In the genomic region with DNA sequence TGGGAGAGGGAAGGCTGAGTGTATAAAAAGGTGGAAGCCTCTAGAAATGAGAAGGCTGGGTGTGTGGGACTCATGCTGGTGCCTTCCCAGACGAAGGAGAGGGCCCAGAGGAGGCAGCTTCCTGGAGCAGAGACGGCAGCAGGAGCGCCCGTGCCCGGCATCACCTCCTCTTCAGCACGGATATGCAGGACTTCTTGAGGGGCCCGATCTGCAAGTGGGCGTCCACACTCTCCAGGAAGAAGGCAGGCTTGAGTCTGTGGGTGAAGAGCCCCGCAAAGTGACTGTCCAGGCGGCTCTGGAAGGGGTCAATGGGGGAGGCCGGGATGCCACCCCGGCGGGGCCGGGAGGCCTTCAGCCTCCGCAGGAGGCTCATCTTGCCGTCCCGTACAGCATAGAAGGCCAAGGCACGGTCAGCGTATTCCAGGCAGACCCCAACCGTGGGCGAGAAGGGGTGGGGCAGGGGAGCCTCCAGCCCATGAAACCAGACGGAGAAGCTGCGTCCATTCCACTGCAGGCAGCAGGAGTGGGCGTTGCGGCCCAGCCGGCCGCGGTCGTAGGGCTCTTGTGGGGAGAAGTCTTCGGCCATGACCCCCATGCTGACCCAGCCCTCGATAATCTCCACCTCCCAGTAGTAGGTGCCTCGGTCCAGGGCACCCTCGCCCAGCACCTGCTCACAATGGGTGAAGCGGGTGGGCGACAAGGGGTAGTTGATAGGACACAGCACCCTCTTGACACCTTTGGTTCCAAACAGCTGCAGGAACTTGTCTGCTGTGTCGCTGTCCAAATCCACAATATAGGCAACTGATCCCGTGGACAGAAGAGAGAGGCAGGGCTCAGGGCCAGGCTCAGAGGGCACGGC, we compare ENCODE assay signal across 14 cellular contexts. TPM values are rescaled to one million over a fixed set of nuclear protein-coding genes. Genes with fewer than 3 reads are reported as not detected.
DNase-seq lines count a peak whose midpoint lies in the region; ATAC-seq and TF ChIP-seq lines count a peak whose summit lies in the region.
"Had no signal": no experiment of that assay in that cellular context is flagged by ENCODE, and none has a peak within 500 bp of the region (broad histone marks: within the 10 kb centered on the region; RNA-seq: fewer than 3 reads in every experiment).

No MANE protein-coding gene starts in this region.

- CTCF ChIA-PET in HEK293 (lab: Yijun Ruan, JAX) = interaction anchor here (0.5 to 7.6 kb wide), 3 partner anchors 13 to 87 kb away, joined by 4 to 84 read pairs (median 5); no protein-coding TSS in a partner anchor

- H3K4me1 Mint-ChIP-seq in chondrocyte (ENCODE audit: low read depth) (peaks cover 69% of the 10 kb centered on the region), osteocyte (ENCODE audit: unreplicated experiment) (peaks cover 73% of the 10 kb centered on the region)

- H3K36me3 ChIP-seq in HEK293 (ENCODE audit: control insufficient read depth in 2 of 2, insufficient read depth in 1 of 2, low read length in 2 of 2) = peaks cover 0 to 4% of the 10 kb centered on the region in 2 experiments; a peak in 1 of 3 replicates
- H3K36me3 ChIP-seq: neutrophil had no signal

- POLR2A ChIA-PET in HEK293 (lab: Yijun Ruan, JAX) = interaction anchor here (1.0 to 5.1 kb wide), 2 partner anchors 19 to 94 kb away, joined by 3 to 34 read pairs; a partner anchor contains a TSS

- no peaks in the 10 kb centered on the region for H3K9me3 Mint-ChIP-seq in chondrocyte (ENCODE audit: low read depth)
- no peaks in the 10 kb centered on the region for H3K9me3 Mint-ChIP-seq in osteocyte (ENCODE audit: unreplicated experiment)

- H3K27ac Mint-ChIP-seq in chondrocyte (ENCODE audit: unreplicated experiment) (peak overlapping the region; percentile 99), osteocyte (ENCODE audit: unreplicated experiment) (peak overlapping the region; percentile 99)

- H3K27me3 Mint-ChIP-seq in chondrocyte (ENCODE audit: low read depth) (no peaks in the 10 kb centered on the region), osteocyte (ENCODE audit: unreplicated experiment) (no peaks in the 10 kb centered on the region)

- no peak for DNase-seq in chondrocyte (ENCODE audit: low spot score)
- DNase-seq in osteocyte (ENCODE audit: extremely low spot score, unreplicated experiment) = no peak
- DNase-seq in HuH-7 (ENCODE audit: low spot score) = no peak
- DNase-seq in SHP77 (lab: John Stamatoyannopoulos, UW) = no peak
- no peak for DNase-seq in SK-N-DZ (ENCODE audit: low spot score)
- DNase-seq: effector CD8-positive, alpha-beta T cell; glutamatergic neuron; MG63; NCI-H2171; OCI-M1 had no signal

- no peaks in the 10 kb centered on the region for H3K9me3 ChIP-seq in HEK293 (ENCODE audit: control insufficient read depth, insufficient read depth, low read depth, low read length)
- H3K9me3 ChIP-seq: MG63, neutrophil had no signal

- H3K36me3 Mint-ChIP-seq in chondrocyte (ENCODE audit: low read depth) = peaks cover 3% of the 10 kb centered on the region
- peaks cover 2% of the 10 kb centered on the region for H3K36me3 Mint-ChIP-seq in osteocyte (ENCODE audit: unreplicated experiment)

- peaks cover 4% of the 10 kb centered on the region for H3K4me1 ChIP-seq in HEK293 (ENCODE audit: control insufficient read depth, insufficient read depth, low read length)

- no peak for ATAC-seq in GM18502 (IDR thresholded peaks at IDR 0.05; ENCODE audit: poor library complexity, unreplicated experiment)

- H3K27ac ChIP-seq in 22Rv1 = peak overlapping the region; percentile 96
- no peak overlapping the region for H3K27ac ChIP-seq in HEK293 (ENCODE audit: extremely low read depth, low read depth, low read length)
- H3K27ac ChIP-seq: neutrophil had no signal

- H3K4me3 ChIP-seq in HEK293 (ENCODE audit: low read depth, low read length) = no peak overlapping the region
- H3K4me3 ChIP-seq: MG63 had no signal

- no peak for TF ChIP-seq CTCF in 22Rv1 (IDR thresholded peaks at IDR 0.05)
- no peak for TF ChIP-seq CTCF in HEK293 (tag by site-specific recombination; IDR thresholded peaks at IDR 0.05)
- no peak for TF ChIP-seq CTCF in chondrocyte (IDR thresholded peaks at IDR 0.05)
- TF ChIP-seq CTCF in osteocyte (IDR thresholded peaks at IDR 0.05) = no peak

- H3K4me3 Mint-ChIP-seq in chondrocyte (ENCODE audit: unreplicated experiment) (no peak overlapping the region), osteocyte (ENCODE audit: unreplicated experiment) (no peak overlapping the region)

TF ChIP-seq in HEK293, 187 proteins besides CTCF, POLR2A, EP300 and RAD21:
- TF ChIP-seq ZNF19 (tag by site-specific recombination; IDR thresholded peaks at IDR 0.05; ENCODE audit: low read depth) (no peak), ZNF621 (tag by site-specific recombination; IDR thresholded peaks at IDR 0.05) (no peak), ZFHX2 (tag by site-specific recombination; conservative IDR thresholded peaks at IDR 0.05) (0 out of 2 replicates have a peak, but pooled peaks have one; percentile 9), EGR2 (tag by site-specific recombination; IDR thresholded peaks at IDR 0.05; ENCODE audit: low read depth) (peak; percentile 23; the same call in 1 of the 2 replicates), ZNF585B (tag by site-specific recombination; IDR thresholded peaks at IDR 0.05) (no peak), MYNN (tag by site-specific recombination; IDR thresholded peaks at IDR 0.05; ENCODE audit: borderline replicate concordance) (no peak), KLF16 (tag by site-specific recombination; IDR thresholded peaks at IDR 0.05) (no peak), GLIS2 (tag by site-specific recombination; IDR thresholded peaks at IDR 0.05) (no peak), ZNF501 (tag by site-specific recombination; IDR thresholded peaks at IDR 0.05) (no peak)
- TF ChIP-seq, protein P1, sequence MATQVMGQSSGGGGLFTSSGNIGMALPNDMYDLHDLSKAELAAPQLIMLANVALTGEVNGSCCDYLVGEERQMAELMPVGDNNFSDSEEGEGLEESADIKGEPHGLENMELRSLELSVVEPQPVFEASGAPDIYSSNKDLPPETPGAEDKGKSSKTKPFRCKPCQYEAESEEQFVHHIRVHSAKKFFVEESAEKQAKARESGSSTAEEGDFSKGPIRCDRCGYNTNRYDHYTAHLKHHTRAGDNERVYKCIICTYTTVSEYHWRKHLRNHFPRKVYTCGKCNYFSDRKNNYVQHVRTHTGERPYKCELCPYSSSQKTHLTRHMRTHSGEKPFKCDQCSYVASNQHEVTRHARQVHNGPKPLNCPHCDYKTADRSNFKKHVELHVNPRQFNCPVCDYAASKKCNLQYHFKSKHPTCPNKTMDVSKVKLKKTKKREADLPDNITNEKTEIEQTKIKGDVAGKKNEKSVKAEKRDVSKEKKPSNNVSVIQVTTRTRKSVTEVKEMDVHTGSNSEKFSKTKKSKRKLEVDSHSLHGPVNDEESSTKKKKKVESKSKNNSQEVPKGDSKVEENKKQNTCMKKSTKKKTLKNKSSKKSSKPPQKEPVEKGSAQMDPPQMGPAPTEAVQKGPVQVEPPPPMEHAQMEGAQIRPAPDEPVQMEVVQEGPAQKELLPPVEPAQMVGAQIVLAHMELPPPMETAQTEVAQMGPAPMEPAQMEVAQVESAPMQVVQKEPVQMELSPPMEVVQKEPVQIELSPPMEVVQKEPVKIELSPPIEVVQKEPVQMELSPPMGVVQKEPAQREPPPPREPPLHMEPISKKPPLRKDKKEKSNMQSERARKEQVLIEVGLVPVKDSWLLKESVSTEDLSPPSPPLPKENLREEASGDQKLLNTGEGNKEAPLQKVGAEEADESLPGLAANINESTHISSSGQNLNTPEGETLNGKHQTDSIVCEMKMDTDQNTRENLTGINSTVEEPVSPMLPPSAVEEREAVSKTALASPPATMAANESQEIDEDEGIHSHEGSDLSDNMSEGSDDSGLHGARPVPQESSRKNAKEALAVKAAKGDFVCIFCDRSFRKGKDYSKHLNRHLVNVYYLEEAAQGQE (tag by site-specific recombination; IDR thresholded peaks at IDR 0.05) = peak; percentile 87

RNA-seq across cellular contexts. Expression of a gene that starts 3.8 kb away (rescaled TPM):
- total RNA-seq in chondrocyte = 33.9 to 50.6 TPM (median 46.3 TPM) in 3 replicates
- 33.3 and 40.2 TPM in 2 replicates for total RNA-seq in osteocyte
- 42.0 and 46.7 TPM in 2 replicates for polyA plus RNA-seq in SK-N-DZ (2014; cell fraction: cytosol; rRNA removed)
- 59.5 and 79.2 TPM in 2 replicates for polyA plus RNA-seq in SK-N-DZ (2014; cell fraction: nucleus; rRNA removed)

RNA-seq across cellular contexts. Expression of a gene that starts 19.4 kb away (rescaled TPM):
- total RNA-seq in chondrocyte = 45.0 to 62.5 TPM (median 56.5 TPM) in 3 replicates
- total RNA-seq in osteocyte = 83.1 and 88.2 TPM in 2 replicates
- polyA plus RNA-seq in SK-N-DZ (2014; cell fraction: cytosol; rRNA removed) = 38.6 and 39.1 TPM in 2 replicates
- polyA plus RNA-seq in SK-N-DZ (2014; cell fraction: nucleus; rRNA removed) = 25.3 and 25.4 TPM in 2 replicates

RNA-seq across cellular contexts. Expression of a gene that starts 22.2 kb away (rescaled TPM):
- total RNA-seq in chondrocyte (25.2 to 27.1 TPM (median 27.0 TPM) in 3 replicates), osteocyte (26.3 and 26.9 TPM in 2 replicates)
- 42.9 and 44.0 TPM in 2 replicates for polyA plus RNA-seq in SK-N-DZ (2014; cell fraction: cytosol; rRNA removed)
- polyA plus RNA-seq in SK-N-DZ (2014; cell fraction: nucleus; rRNA removed) = 36.1 and 45.2 TPM in 2 replicates

RNA-seq across cellular contexts. Expression of a gene that starts 30.1 kb away (rescaled TPM):
- total RNA-seq in chondrocyte = 47.4 to 53.3 TPM (median 49.8 TPM) in 3 replicates
- 71.1 and 73.6 TPM in 2 replicates for total RNA-seq in osteocyte
- polyA plus RNA-seq in SK-N-DZ (2014; cell fraction: cytosol; rRNA removed) = 107 and 108 TPM in 2 replicates
- polyA plus RNA-seq in SK-N-DZ (2014; cell fraction: nucleus; rRNA removed) = 204 and 219 TPM in 2 replicates

RNA-seq across cellular contexts. Expression of a gene that starts 30.3 kb away (rescaled TPM):
- total RNA-seq in chondrocyte (1.1 to 3.1 TPM (median 1.5 TPM) in 3 replicates), osteocyte (3.3 and 3.6 TPM in 2 replicates)
- 13.1 and 17.0 TPM in 2 replicates for polyA plus RNA-seq in SK-N-DZ (2014; cell fraction: cytosol; rRNA removed)
- polyA plus RNA-seq in SK-N-DZ (2014; cell fraction: nucleus; rRNA removed) = 60.0 and 69.4 TPM in 2 replicates
